Comparison of ENCODE assay signal across 15 cellular contexts in genomic region chr9:68904454-68904853, GRCh38.
DNase-seq lines count a peak whose midpoint lies in the region; ATAC-seq and TF ChIP-seq lines count a peak whose summit lies in the region.
"Had no signal": no experiment of that assay in that cellular context is flagged by ENCODE, and none has a peak within 500 bp of the region (broad histone marks: within the 10 kb centered on the region; RNA-seq: fewer than 3 reads in every experiment).

No MANE protein-coding gene starts in this region.

- H3K27ac Mint-ChIP-seq in activated naive CD4-positive, alpha-beta T cell treated with anti-CD3 and anti-CD28 coated beads for 36 hours = peak overlapping the region; percentile 26
- no peak overlapping the region for H3K27ac Mint-ChIP-seq in activated T-helper 17 cell treated with anti-CD3 and anti-CD28 coated beads, Interleukin-2, amount 50 U/mL, for 72 hours
- H3K27ac Mint-ChIP-seq: B cell had no signal

- H2AFZ ChIP-seq in MM.1S (ENCODE audit: low read length) = no peak overlapping the region

- H3K36me3 ChIP-seq in MM.1S (replicated peaks; ENCODE audit: insufficient read depth, low read length) = no peaks in the 10 kb centered on the region
- H3K36me3 ChIP-seq: SJSA1 had no signal

- no peaks in the 10 kb centered on the region for H3K27me3 Mint-ChIP-seq in activated naive CD4-positive, alpha-beta T cell treated with anti-CD3 and anti-CD28 coated beads for 36 hours (ENCODE audit: low read depth)
- no peaks in the 10 kb centered on the region for H3K27me3 Mint-ChIP-seq in activated T-helper 17 cell treated with anti-CD3 and anti-CD28 coated beads, Interleukin-2, amount 50 U/mL, for 72 hours
- H3K27me3 Mint-ChIP-seq: B cell had no signal

- H3K4me3 ChIP-seq in MM.1S (ENCODE audit: low read length) = no peak overlapping the region
- no peak overlapping the region for H3K4me3 ChIP-seq in retinal pigment epithelial cell (ENCODE audit: low read length)
- H3K4me3 ChIP-seq: SJSA1 had no signal

- H3K27ac ChIP-seq in MM.1S (ENCODE audit: low read length) = peak overlapping the region; percentile 9; the same call in 1 of the 2 replicates
- H3K27ac ChIP-seq: SJSA1 had no signal

- H3K4me2 ChIP-seq in MM.1S (ENCODE audit: low read depth, low read length) = peak overlapping the region; percentile 28; the same call in 1 of the 2 replicates

- no peak overlapping the region for H3K4me3 Mint-ChIP-seq in activated naive CD4-positive, alpha-beta T cell treated with anti-CD3 and anti-CD28 coated beads for 36 hours
- no peak overlapping the region for H3K4me3 Mint-ChIP-seq in activated T-helper 17 cell treated with anti-CD3 and anti-CD28 coated beads, Interleukin-2, amount 50 U/mL, for 72 hours
- H3K4me3 Mint-ChIP-seq: B cell, CD14-positive monocyte had no signal

- TF ChIP-seq CTCF in MM.1S (IDR thresholded peaks at IDR 0.05; ENCODE audit: low read length) (no peak), retinal pigment epithelial cell (conservative IDR thresholded peaks at IDR 0.05; ENCODE audit: low read depth, low read length) (no peak)

- H3K9me2 ChIP-seq in MM.1S (replicated peaks; ENCODE audit: insufficient read depth, low read length) = no peaks in the 10 kb centered on the region

- no peaks in the 10 kb centered on the region for H3K79me2 ChIP-seq in MM.1S (ENCODE audit: low read length)

- no peak overlapping the region for H3K9ac ChIP-seq in MM.1S (ENCODE audit: low read length)

- CTCF ChIA-PET in activated naive CD4-positive, alpha-beta T cell treated with anti-CD3 and anti-CD28 coated beads for 36 hours (lab: Charles Lee) = no interaction called here

- ATAC-seq in activated T-helper 17 cell treated with anti-CD3 and anti-CD28 coated beads, Interleukin-2, amount 50 U/mL, for 72 hours (replicated peaks) = peak; percentile 35
- no peak for ATAC-seq in GM18907 (IDR thresholded peaks at IDR 0.05; ENCODE audit: unreplicated experiment)

- H3K9me3 Mint-ChIP-seq in activated naive CD4-positive, alpha-beta T cell treated with anti-CD3 and anti-CD28 coated beads for 36 hours = no peaks in the 10 kb centered on the region
- no peaks in the 10 kb centered on the region for H3K9me3 Mint-ChIP-seq in activated T-helper 17 cell treated with anti-CD3 and anti-CD28 coated beads, Interleukin-2, amount 50 U/mL, for 72 hours

- no peak for DNase-seq in activated naive CD4-positive, alpha-beta T cell treated with anti-CD3 and anti-CD28 coated beads for 36 hours
- DNase-seq in activated naive CD4-positive, alpha-beta T cell treated with Interleukin-2 at 50 U/mL for 16 hours = no peak
- DNase-seq in MM.1S = peak; percentile 73
- DNase-seq in retinal pigment epithelial cell (ENCODE audit: low read depth) = peak; percentile 94
- no peak for DNase-seq in NCI-H774 (lab: John Stamatoyannopoulos, UW)
- DNase-seq: DMS53, NCI-H1417 treated with DMSO at 0.1 percent for 48 hours, NCI-H187, NCI-H2107, NCI-H748 treated with DMSO at 0.1 percent for 48 hours had no signal

- intact Hi-C loops in activated naive CD4-positive, alpha-beta T cell treated with anti-CD3 and anti-CD28 coated beads for 36 hours (cut with micrococcal nuclease) = no loop called here

- H4K20me1 ChIP-seq in MM.1S (ENCODE audit: insufficient read depth, low read length) = no peaks in the 10 kb centered on the region

- H3K4me1 ChIP-seq in MM.1S (ENCODE audit: low read length) = peaks cover 23% of the 10 kb centered on the region
- H3K4me1 ChIP-seq: SJSA1 had no signal

- no peaks in the 10 kb centered on the region for H3K9me3 ChIP-seq in MM.1S (replicated peaks; ENCODE audit: insufficient read depth, low read length)
- H3K9me3 ChIP-seq: SJSA1 had no signal

- peaks cover 9% of the 10 kb centered on the region for H3K4me1 Mint-ChIP-seq in activated naive CD4-positive, alpha-beta T cell treated with anti-CD3 and anti-CD28 coated beads for 36 hours (ENCODE audit: low read depth)
- H3K4me1 Mint-ChIP-seq in activated T-helper 17 cell treated with anti-CD3 and anti-CD28 coated beads, Interleukin-2, amount 50 U/mL, for 72 hours = no peaks in the 10 kb centered on the region

- no peaks in the 10 kb centered on the region for H3K27me3 ChIP-seq in MM.1S (replicated peaks; ENCODE audit: insufficient read depth, low read length)
- H3K27me3 ChIP-seq: SJSA1 had no signal

- no peaks in the 10 kb centered on the region for H3K36me3 Mint-ChIP-seq in activated naive CD4-positive, alpha-beta T cell treated with anti-CD3 and anti-CD28 coated beads for 36 hours (ENCODE audit: low read depth)
- no peaks in the 10 kb centered on the region for H3K36me3 Mint-ChIP-seq in activated T-helper 17 cell treated with anti-CD3 and anti-CD28 coated beads, Interleukin-2, amount 50 U/mL, for 72 hours (ENCODE audit: low read depth)

- no peaks in the 10 kb centered on the region for H3F3A ChIP-seq in MM.1S (ENCODE audit: insufficient read depth, low read length)

Comparison
In these comparisons a context has a peak if more than half of its experiments do, and no peak if none do; other contexts are left out.
1. DNase-seq: peak in MM.1S (single experiment) and retinal pigment epithelial cell (single experiment); none in activated naive CD4-positive, alpha-beta T cell treated with anti-CD3 and anti-CD28 coated beads for 36 hours (single experiment), activated naive CD4-positive, alpha-beta T cell treated with Interleukin-2 at 50 U/mL for 16 hours (single experiment) and NCI-H774 (single experiment).